ENCODE assay signal across 1 cellular context in the genomic region with DNA sequence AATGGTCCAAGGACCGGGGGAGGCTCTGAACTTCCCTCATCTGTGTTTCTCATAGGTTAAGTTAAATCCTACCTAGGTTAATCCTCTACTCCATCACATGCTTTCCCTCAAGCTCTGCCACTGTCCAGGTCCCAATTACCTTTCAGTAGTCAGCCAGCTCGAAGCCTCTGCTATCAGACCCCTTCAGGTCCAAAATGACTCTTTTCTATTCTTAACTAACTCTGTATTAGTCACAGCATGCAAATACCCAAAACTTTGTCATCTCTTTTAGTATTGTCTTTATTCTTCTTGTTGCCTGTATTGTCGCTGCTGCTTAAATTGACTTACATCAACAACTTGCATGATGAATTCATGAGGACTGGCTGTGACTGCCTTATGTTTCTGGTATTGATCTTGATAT.
TF ChIP-seq lines count a peak whose summit lies in the region.

No MANE protein-coding gene starts in this region.

TF ChIP-seq in GM12878, 131 proteins besides CTCF, POLR2A, EP300 and RAD21 (continued from another document):
- no peak for TF ChIP-seq RCOR1 (conservative IDR thresholded peaks at IDR 0.05; ENCODE audit: low read depth, low read length)
- TF ChIP-seq, protein P1, sequence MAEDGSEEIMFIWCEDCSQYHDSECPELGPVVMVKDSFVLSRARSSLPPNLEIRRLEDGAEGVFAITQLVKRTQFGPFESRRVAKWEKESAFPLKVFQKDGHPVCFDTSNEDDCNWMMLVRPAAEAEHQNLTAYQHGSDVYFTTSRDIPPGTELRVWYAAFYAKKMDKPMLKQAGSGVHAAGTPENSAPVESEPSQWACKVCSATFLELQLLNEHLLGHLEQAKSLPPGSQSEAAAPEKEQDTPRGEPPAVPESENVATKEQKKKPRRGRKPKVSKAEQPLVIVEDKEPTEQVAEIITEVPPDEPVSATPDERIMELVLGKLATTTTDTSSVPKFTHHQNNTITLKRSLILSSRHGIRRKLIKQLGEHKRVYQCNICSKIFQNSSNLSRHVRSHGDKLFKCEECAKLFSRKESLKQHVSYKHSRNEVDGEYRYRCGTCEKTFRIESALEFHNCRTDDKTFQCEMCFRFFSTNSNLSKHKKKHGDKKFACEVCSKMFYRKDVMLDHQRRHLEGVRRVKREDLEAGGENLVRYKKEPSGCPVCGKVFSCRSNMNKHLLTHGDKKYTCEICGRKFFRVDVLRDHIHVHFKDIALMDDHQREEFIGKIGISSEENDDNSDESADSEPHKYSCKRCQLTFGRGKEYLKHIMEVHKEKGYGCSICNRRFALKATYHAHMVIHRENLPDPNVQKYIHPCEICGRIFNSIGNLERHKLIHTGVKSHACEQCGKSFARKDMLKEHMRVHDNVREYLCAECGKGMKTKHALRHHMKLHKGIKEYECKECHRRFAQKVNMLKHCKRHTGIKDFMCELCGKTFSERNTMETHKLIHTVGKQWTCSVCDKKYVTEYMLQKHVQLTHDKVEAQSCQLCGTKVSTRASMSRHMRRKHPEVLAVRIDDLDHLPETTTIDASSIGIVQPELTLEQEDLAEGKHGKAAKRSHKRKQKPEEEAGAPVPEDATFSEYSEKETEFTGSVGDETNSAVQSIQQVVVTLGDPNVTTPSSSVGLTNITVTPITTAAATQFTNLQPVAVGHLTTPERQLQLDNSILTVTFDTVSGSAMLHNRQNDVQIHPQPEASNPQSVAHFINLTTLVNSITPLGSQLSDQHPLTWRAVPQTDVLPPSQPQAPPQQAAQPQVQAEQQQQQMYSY (CRISPR knock-in tag; IDR thresholded peaks at IDR 0.05): no peak
- TF ChIP-seq, protein P2, sequence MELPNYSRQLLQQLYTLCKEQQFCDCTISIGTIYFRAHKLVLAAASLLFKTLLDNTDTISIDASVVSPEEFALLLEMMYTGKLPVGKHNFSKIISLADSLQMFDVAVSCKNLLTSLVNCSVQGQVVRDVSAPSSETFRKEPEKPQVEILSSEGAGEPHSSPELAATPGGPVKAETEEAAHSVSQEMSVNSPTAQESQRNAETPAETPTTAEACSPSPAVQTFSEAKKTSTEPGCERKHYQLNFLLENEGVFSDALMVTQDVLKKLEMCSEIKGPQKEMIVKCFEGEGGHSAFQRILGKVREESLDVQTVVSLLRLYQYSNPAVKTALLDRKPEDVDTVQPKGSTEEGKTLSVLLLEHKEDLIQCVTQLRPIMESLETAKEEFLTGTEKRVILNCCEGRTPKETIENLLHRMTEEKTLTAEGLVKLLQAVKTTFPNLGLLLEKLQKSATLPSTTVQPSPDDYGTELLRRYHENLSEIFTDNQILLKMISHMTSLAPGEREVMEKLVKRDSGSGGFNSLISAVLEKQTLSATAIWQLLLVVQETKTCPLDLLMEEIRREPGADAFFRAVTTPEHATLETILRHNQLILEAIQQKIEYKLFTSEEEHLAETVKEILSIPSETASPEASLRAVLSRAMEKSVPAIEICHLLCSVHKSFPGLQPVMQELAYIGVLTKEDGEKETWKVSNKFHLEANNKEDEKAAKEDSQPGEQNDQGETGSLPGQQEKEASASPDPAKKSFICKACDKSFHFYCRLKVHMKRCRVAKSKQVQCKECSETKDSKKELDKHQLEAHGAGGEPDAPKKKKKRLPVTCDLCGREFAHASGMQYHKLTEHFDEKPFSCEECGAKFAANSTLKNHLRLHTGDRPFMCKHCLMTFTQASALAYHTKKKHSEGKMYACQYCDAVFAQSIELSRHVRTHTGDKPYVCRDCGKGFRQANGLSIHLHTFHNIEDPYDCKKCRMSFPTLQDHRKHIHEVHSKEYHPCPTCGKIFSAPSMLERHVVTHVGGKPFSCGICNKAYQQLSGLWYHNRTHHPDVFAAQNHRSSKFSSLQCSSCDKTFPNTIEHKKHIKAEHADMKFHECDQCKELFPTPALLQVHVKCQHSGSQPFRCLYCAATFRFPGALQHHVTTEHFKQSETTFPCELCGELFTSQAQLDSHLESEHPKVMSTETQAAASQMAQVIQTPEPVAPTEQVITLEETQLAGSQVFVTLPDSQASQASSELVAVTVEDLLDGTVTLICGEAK (IDR thresholded peaks at IDR 0.05; ENCODE audit: borderline replicate concordance): no peak
- TF ChIP-seq PAX5 (IDR thresholded peaks at IDR 0.05; ENCODE audit: borderline replicate concordance, low read depth, low read length): no peak
